In genomic region chr9:31699836-31700235, GRCh38 we compare ENCODE assay signal across 21 cellular contexts.
"Had no signal": no experiment of that assay in that cellular context is flagged by ENCODE, and none has a peak within 500 bp of the region (broad histone marks: within the 10 kb centered on the region; RNA-seq: fewer than 3 reads in every experiment).

No MANE protein-coding gene starts in this region.

- H3K9ac ChIP-seq: SK-N-SH had no signal

- H3K27me3 Mint-ChIP-seq: activated CD8-positive, alpha-beta memory T cell treated with anti-CD3 and anti-CD28 coated beads, Interleukin-2, amount 10 ng/mL, durations not matched to agents 7 days and 5 days; activated naive CD8-positive, alpha-beta T cell treated with anti-CD3 and anti-CD28 coated beads for 36 hours had no signal

- DNase-seq: activated CD4-positive, alpha-beta T cell treated with anti-CD3 and anti-CD28 coated beads for 4 hours; activated CD4-positive, CD25-positive, alpha-beta regulatory T cell; activated CD8-positive, alpha-beta memory T cell treated with anti-CD3 and anti-CD28 coated beads, Interleukin-2, amount 10 ng/mL, durations not matched to agents 7 days and 5 days; activated effector memory CD4-positive, alpha-beta T cell treated with anti-CD3 and anti-CD28 coated beads, Interleukin-2, amount 50 U/mL, for 16 hours; activated naive CD4-positive, alpha-beta T cell treated with Interleukin-2 at 50 U/mL for 16 hours; activated naive CD8-positive, alpha-beta T cell treated with anti-CD3 and anti-CD28 coated beads for 36 hours; adrenal gland; anterior cingulate cortex; caudate nucleus; IMR-90; Kasumi-1; KBM-7; NCI-H1048; NCI-H187 treated with DMSO at 0.1 percent for 48 hours; NCI-H2107; NCI-H345; NCI-H526 treated with DMSO at 0.1 percent for 48 hours; NCI-H82; SK-N-SH had no signal

- H3K4me1 ChIP-seq: adrenal gland had no signal

- H3K36me3 Mint-ChIP-seq: activated naive CD8-positive, alpha-beta T cell treated with anti-CD3 and anti-CD28 coated beads for 36 hours had no signal

- ATAC-seq: activated CD8-positive, alpha-beta memory T cell treated with anti-CD3 and anti-CD28 coated beads, Interleukin-2, amount 10 ng/mL, durations not matched to agents 7 days and 5 days; Right ventricle myocardium inferior had no signal

- H3K27ac Mint-ChIP-seq: activated CD8-positive, alpha-beta memory T cell treated with anti-CD3 and anti-CD28 coated beads, Interleukin-2, amount 10 ng/mL, durations not matched to agents 7 days and 5 days had no signal

- H3K27ac ChIP-seq: adrenal gland, VCaP had no signal

- H3K4me3 Mint-ChIP-seq: activated CD8-positive, alpha-beta memory T cell treated with anti-CD3 and anti-CD28 coated beads, Interleukin-2, amount 10 ng/mL, durations not matched to agents 7 days and 5 days; activated naive CD8-positive, alpha-beta T cell treated with anti-CD3 and anti-CD28 coated beads for 36 hours had no signal

- H3K9me3 ChIP-seq: adrenal gland, SK-N-SH had no signal

- H3K9me2 ChIP-seq: SK-N-SH had no signal

- H3K36me3 ChIP-seq: adrenal gland had no signal

- H3K4me2 ChIP-seq: SK-N-SH had no signal

- H3K27me3 ChIP-seq: adrenal gland had no signal

- H3K4me3 ChIP-seq: adrenal gland had no signal
